12 cellular contexts compared by ENCODE assay signal in the genomic region with DNA sequence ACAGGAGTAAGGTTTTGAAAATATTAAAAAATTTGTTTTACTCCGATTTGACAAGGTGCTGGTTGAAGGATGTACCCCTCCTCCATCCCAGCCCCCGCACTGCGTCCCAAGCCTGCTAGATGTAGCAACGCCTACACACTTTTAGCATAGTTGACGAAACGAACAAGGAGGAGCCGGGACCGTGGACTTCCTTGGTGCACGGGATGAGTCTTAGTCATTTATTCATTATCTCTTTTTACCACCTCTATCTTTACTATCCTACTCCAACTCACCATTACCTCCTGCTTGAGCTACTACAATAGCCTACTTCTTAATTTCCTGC. TPM values are rescaled to one million over a fixed set of nuclear protein-coding genes. Genes with fewer than 3 reads are reported as not detected.
A peak's percentile ranks its signal among the peaks of the same experiment; 100 is the strongest.
DNase-seq lines count a peak whose midpoint lies in the region; TF ChIP-seq lines count a peak whose summit lies in the region.
"Had no signal": no experiment of that assay in that cellular context is flagged by ENCODE, and none has a peak within 500 bp of the region (broad histone marks: within the 10 kb centered on the region; RNA-seq: fewer than 3 reads in every experiment).

No MANE protein-coding gene starts in this region.

- H3K4me3 ChIP-seq in breast epithelium (peak overlapping the region; percentile 12 to 60 (median 41)), spleen (peak overlapping the region in 1 of 8 donors; percentile 13), WERI-Rb-1 (ENCODE audit: low read depth, low read length) (no peak overlapping the region)

- H3K36me3 ChIP-seq in breast epithelium (no peaks in the 10 kb centered on the region), spleen (no peaks in the 10 kb centered on the region), WERI-Rb-1 (peaks cover 8% of the 10 kb centered on the region)

- DNase-seq in GM03348 (ENCODE audit: low spot score) (peak; percentile 60), breast epithelium (ENCODE audit: low spot score in 2 of 2) (peak in 1 of 2 donors; percentile 72), iris pigment epithelial cell (ENCODE audit: low read depth) (peak; percentile 78), spleen (no peak), kidney tubule cell (ENCODE audit: low spot score) (no peak), WERI-Rb-1 (no peak), hepatic stellate cell (ENCODE audit: low spot score) (no peak)
- DNase-seq in activated CD4-positive, alpha-beta T cell treated with anti-CD3 and anti-CD28 coated beads, Interleukin-2, amount 50 U/mL, for 48 hours, result no peak
- DNase-seq: islet precursor cell; stimulated activated naive CD4-positive, alpha-beta T cell had no signal

- TF ChIP-seq CTCF in breast epithelium (IDR thresholded peaks at IDR 0.05) (no peak), spleen (IDR thresholded peaks at IDR 0.05 in 8 of 11, conservative IDR thresholded peaks at IDR 0.05 in 3 of 11) (no peak), WERI-Rb-1 (IDR thresholded peaks at IDR 0.05; ENCODE audit: low read depth, low read length) (no peak)

- WGBS in spleen, 5 donors, result 64 to 79% (median 69%) methylated on average over 9 of the region's 9 CpGs

- H3K27ac ChIP-seq in breast epithelium (peak overlapping the region; percentile 93 to 94), spleen (peak overlapping the region in 7 of 8 donors; percentile 26 to 70 (median 63)), WERI-Rb-1 (no peak overlapping the region)

- H3K4me1 ChIP-seq in breast epithelium (peaks cover 0 to 26% of the 10 kb centered on the region in 2 donors), spleen (peaks cover 0 to 5% (median 0%) of the 10 kb centered on the region in 6 donors)

- TF ChIP-seq POLR2A in breast epithelium (IDR thresholded peaks at IDR 0.05), result no peak
- no peak for TF ChIP-seq POLR2A in spleen (IDR thresholded peaks at IDR 0.05)

- intact Hi-C loops in breast epithelium (cut with DNase I; ENCODE audit: low total_unique reads), result no loop called here
- intact Hi-C loops in spleen (cut with DNase I; ENCODE audit: low total_unique reads), result no loop called here

- H3K9me3 ChIP-seq in breast epithelium, result no peaks in the 10 kb centered on the region
- no peaks in the 10 kb centered on the region for H3K9me3 ChIP-seq in spleen
- no peaks in the 10 kb centered on the region for H3K9me3 ChIP-seq in WERI-Rb-1 (ENCODE audit: severe bottlenecking)

- no peaks in the 10 kb centered on the region for H3K27me3 ChIP-seq in breast epithelium
- peaks cover 0 to 8% (median 0%) of the 10 kb centered on the region in 7 donors for H3K27me3 ChIP-seq in spleen (replicated peaks in 1 of 7)
- no peaks in the 10 kb centered on the region for H3K27me3 ChIP-seq in WERI-Rb-1 (ENCODE audit: insufficient read depth, low read depth, severe bottlenecking)
- H3K27me3 ChIP-seq: dorsolateral prefrontal cortex had no signal

RNA-seq across cellular contexts. Expression of gene PRICKLE2, which starts 10.6 kb away (rescaled TPM):
- total RNA-seq in breast epithelium, result 10 to 100 TPM; 35.1 to 72.5 (median 44.5) TPM
- total RNA-seq in spleen, result 10 to 100 TPM in 2 of 7 donors, 1 to 10 TPM in 5; 3.1 to 11.4 (median 7.3) TPM
- under 1 TPM; 0.27 to 0.51 (median 0.30) TPM for polyA plus RNA-seq in spleen
- total RNA-seq: activated T-helper 17 cell treated with anti-CD3 and anti-CD28 coated beads, Interleukin-2, amount 50 U/mL, for 72 hours had no signal

Comparison
In these comparisons a context has a peak if more than half of its experiments do, and no peak if none do; other contexts are left out.
1. DNase-seq: peak in GM03348 (single experiment) and iris pigment epithelial cell (single experiment); none in spleen (single experiment), kidney tubule cell (single experiment), WERI-Rb-1 (single experiment), activated CD4-positive, alpha-beta T cell treated with anti-CD3 and anti-CD28 coated beads, Interleukin-2, amount 50 U/mL, for 48 hours (0 of 2) and hepatic stellate cell (single experiment).